In the genomic region with DNA sequence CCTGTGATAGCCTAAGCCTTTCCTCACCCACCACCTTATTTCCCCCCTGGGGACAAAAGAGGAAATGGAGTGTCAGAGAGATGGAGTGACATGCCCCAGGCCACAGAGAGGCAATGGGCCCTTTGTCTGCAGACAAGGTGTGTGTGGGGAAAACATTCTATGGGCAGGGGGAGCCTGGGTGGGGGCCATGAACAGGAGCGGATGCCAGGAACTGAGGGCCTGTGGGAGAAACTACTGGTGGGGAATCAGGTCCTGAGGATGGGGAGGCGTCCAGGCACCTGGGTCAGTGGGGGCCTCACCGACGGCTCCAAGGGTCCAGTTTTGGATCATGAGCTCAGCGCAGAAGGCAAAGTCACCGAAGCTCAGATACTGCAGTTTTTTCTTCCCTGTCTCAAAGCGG, we compare ENCODE assay signal across 12 cellular contexts. TPM values are rescaled to one million over a fixed set of nuclear protein-coding genes. Genes with fewer than 3 reads are reported as not detected.
DNase-seq lines count a peak whose midpoint lies in the region; ATAC-seq and TF ChIP-seq lines count a peak whose summit lies in the region.
"Had no signal": no experiment of that assay in that cellular context is flagged by ENCODE, and none has a peak within 500 bp of the region (broad histone marks: within the 10 kb centered on the region; RNA-seq: fewer than 3 reads in every experiment).

No MANE protein-coding gene starts in this region.

- H3K4me3 Mint-ChIP-seq in CD4-positive, CD25-positive, alpha-beta regulatory T cell: peak overlapping the region in 1 of 4 donors; percentile 16
- peak overlapping the region in 2 of 5 experiments; percentile 14 to 99 for H3K4me3 Mint-ChIP-seq in brain

- intact Hi-C loops in right lobe of liver (cut with DNase I): loop anchor here (10.0 kb wide), 1 partner anchor 100 kb away; no protein-coding TSS in a partner anchor

- peaks cover 13% of the 10 kb centered on the region for H3K36me3 Mint-ChIP-seq in CD4-positive, CD25-positive, alpha-beta regulatory T cell
- H3K36me3 Mint-ChIP-seq in brain: peaks cover 40% of the 10 kb centered on the region

- H3K27me3 Mint-ChIP-seq in CD4-positive, CD25-positive, alpha-beta regulatory T cell: peaks cover 4% of the 10 kb centered on the region
- peaks cover 11% of the 10 kb centered on the region for H3K27me3 Mint-ChIP-seq in brain

- no peaks in the 10 kb centered on the region for H3K9me2 ChIP-seq in Karpas-422 (replicated peaks; ENCODE audit: insufficient read depth, low read length)

- H3K4me1 Mint-ChIP-seq in CD4-positive, CD25-positive, alpha-beta regulatory T cell: peaks cover 12 to 68% (median 46%) of the 10 kb centered on the region in 4 donors
- peaks cover 63% of the 10 kb centered on the region for H3K4me1 Mint-ChIP-seq in brain

- WGBS in right lobe of liver (ENCODE audit: insufficient coverage, low coverage, low lambda C conversion rate, missing lambda C conversion rate): 100% methylated on average over 1 of the region's 7 CpGs

- TF ChIP-seq CTCF in brain (conservative IDR thresholded peaks at IDR 0.05): no peak
- TF ChIP-seq CTCF in neutrophil (IDR thresholded peaks at IDR 0.05): no peak
- TF ChIP-seq CTCF in right lobe of liver (IDR thresholded peaks at IDR 0.05): no peak

- H3K9ac ChIP-seq in Karpas-422 (ENCODE audit: low read length): no peak overlapping the region; the same call in 1 of the 2 replicates

- H3K79me2 ChIP-seq in Karpas-422 (ENCODE audit: low read length): peaks cover 22% of the 10 kb centered on the region

- H3K36me3 ChIP-seq in CD4-positive, CD25-positive, alpha-beta regulatory T cell (ENCODE audit: control insufficient read depth, insufficient read depth, low read length): peaks cover 19% of the 10 kb centered on the region
- peaks cover 25% of the 10 kb centered on the region for H3K36me3 ChIP-seq in Karpas-422 (ENCODE audit: insufficient read depth, low read length)
- peaks cover 25% of the 10 kb centered on the region for H3K36me3 ChIP-seq in neutrophil
- peaks cover 0 to 11% (median 0%) of the 10 kb centered on the region in 4 donors for H3K36me3 ChIP-seq in right lobe of liver

- ATAC-seq in CD4-positive, CD25-positive, alpha-beta regulatory T cell (ENCODE audit: low read depth in 2 of 2): no peak
- ATAC-seq in esophagus mucosa: no peak
- ATAC-seq in GM19395 (IDR thresholded peaks at IDR 0.05; ENCODE audit: unreplicated experiment): no peak
- ATAC-seq in right lobe of liver: no peak

- peak overlapping the region in 2 of 3 donors; percentile 69 to 74 for H3K27ac Mint-ChIP-seq in CD4-positive, CD25-positive, alpha-beta regulatory T cell
- H3K27ac Mint-ChIP-seq in brain: peak overlapping the region in 3 of 5 experiments; percentile 85 to 96 (median 96)

- H3K27ac ChIP-seq in CD4-positive, CD25-positive, alpha-beta regulatory T cell (ENCODE audit: insufficient read depth, low read length, poor library complexity, severe bottlenecking): no peak overlapping the region
- H3K27ac ChIP-seq in Karpas-422 (ENCODE audit: low read length): no peak overlapping the region
- H3K27ac ChIP-seq in neutrophil: peak overlapping the region; percentile 35
- H3K27ac ChIP-seq in right lobe of liver: no peak overlapping the region
- H3K27ac ChIP-seq: suprapubic skin had no signal

- no peak for DNase-seq in CD4-positive, CD25-positive, alpha-beta regulatory T cell
- DNase-seq in Karpas-422: peak; percentile 54
- DNase-seq in right lobe of liver: no peak

- H3K4me2 ChIP-seq in Karpas-422 (ENCODE audit: low read depth, low read length, poor library complexity, severe bottlenecking): no peak overlapping the region

- no peaks in the 10 kb centered on the region for H3K9me3 ChIP-seq in CD4-positive, CD25-positive, alpha-beta regulatory T cell (ENCODE audit: control insufficient read depth in 2 of 2, low read length in 2 of 2)
- H3K9me3 ChIP-seq in Karpas-422 (ENCODE audit: low read length) (no peaks in the 10 kb centered on the region), neutrophil (no peaks in the 10 kb centered on the region), right lobe of liver (no peaks in the 10 kb centered on the region)
- H3K9me3 ChIP-seq: suprapubic skin had no signal

- H3K4me1 ChIP-seq in CD4-positive, CD25-positive, alpha-beta regulatory T cell (ENCODE audit: control insufficient read depth, insufficient read depth, low read length, poor library complexity, severe bottlenecking): peaks cover 41% of the 10 kb centered on the region
- H3K4me1 ChIP-seq in Karpas-422 (ENCODE audit: low read length) (peaks cover 47% of the 10 kb centered on the region), neutrophil (ENCODE audit: control insufficient read depth in 1 of 2, insufficient read depth in 1 of 2, low read depth in 1 of 2, low read length in 1 of 2) (peaks cover 45 to 54% of the 10 kb centered on the region in 2 experiments), right lobe of liver (peaks cover 0 to 22% (median 8%) of the 10 kb centered on the region in 4 donors)

- no peak overlapping the region for H2AFZ ChIP-seq in Karpas-422 (ENCODE audit: low read length)

- no peaks in the 10 kb centered on the region for H3K9me3 Mint-ChIP-seq in CD4-positive, CD25-positive, alpha-beta regulatory T cell
- H3K9me3 Mint-ChIP-seq in brain: no peaks in the 10 kb centered on the region

- no peak overlapping the region for H3K4me3 ChIP-seq in CD4-positive, CD25-positive, alpha-beta regulatory T cell (ENCODE audit: low read depth, low read length)
- H3K4me3 ChIP-seq in Karpas-422 (ENCODE audit: low read length) (no peak overlapping the region), neutrophil (ENCODE audit: low read depth in 1 of 2, low read length in 1 of 2) (no peak overlapping the region), right lobe of liver (no peak overlapping the region)
- H3K4me3 ChIP-seq: GM12878, suprapubic skin had no signal

- no peak for TF ChIP-seq POLR2A in right lobe of liver (IDR thresholded peaks at IDR 0.05)

- no peaks in the 10 kb centered on the region for H3K27me3 ChIP-seq in CD4-positive, CD25-positive, alpha-beta regulatory T cell (ENCODE audit: control insufficient read depth, insufficient read depth, low read length)
- H3K27me3 ChIP-seq in Karpas-422 (ENCODE audit: low read length): no peaks in the 10 kb centered on the region
- no peaks in the 10 kb centered on the region for H3K27me3 ChIP-seq in neutrophil
- H3K27me3 ChIP-seq in right lobe of liver: no peaks in the 10 kb centered on the region
- H3K27me3 ChIP-seq: suprapubic skin had no signal

- no peaks in the 10 kb centered on the region; the same call in 1 of the 2 replicates for H4K20me1 ChIP-seq in Karpas-422 (ENCODE audit: insufficient read depth, low read depth, low read length)

RNA-seq across cellular contexts. Expression of a gene that starts 3.0 kb away (rescaled TPM):
- total RNA-seq in CD4-positive, CD25-positive, alpha-beta regulatory T cell: 29.8 TPM
- polyA plus RNA-seq in CD4-positive, CD25-positive, alpha-beta regulatory T cell: 10 to 100 TPM; 71.0 to 81.7 (median 72.7) TPM
- 207 and 248 TPM in 2 replicates for total RNA-seq in Karpas-422 (2014; rRNA removed; shearing (Covaris generic); ENCODE audit: low replicate concordance)
- 143 TPM for polyA plus RNA-seq in brain (ENCODE audit: insufficient read depth, low read depth, low replicate concordance)
- total RNA-seq in esophagus mucosa: 42.3 TPM
- total RNA-seq in right lobe of liver: 10 to 100 TPM; 19.4 to 66.1 (median 23.3) TPM

RNA-seq across cellular contexts. Expression of a gene that starts 5.2 kb away (rescaled TPM):
- 20.7 TPM for total RNA-seq in CD4-positive, CD25-positive, alpha-beta regulatory T cell
- 10 to 100 TPM; 58.7 to 74.0 (median 63.2) TPM for polyA plus RNA-seq in CD4-positive, CD25-positive, alpha-beta regulatory T cell
- 21.3 and 56.7 TPM in 2 replicates for total RNA-seq in Karpas-422 (2014; rRNA removed; shearing (Covaris generic); ENCODE audit: low replicate concordance)
- polyA plus RNA-seq in brain (ENCODE audit: insufficient read depth, low read depth, low replicate concordance): 38.8 TPM
- 15.3 TPM for total RNA-seq in esophagus mucosa
- total RNA-seq in right lobe of liver: 10 to 100 TPM in 2 of 6 experiments, 1 to 10 TPM in 4; 4.9 to 19.2 (median 6.6) TPM

RNA-seq across cellular contexts. Expression of a gene that starts 5.6 kb away (rescaled TPM):
- 12.4 TPM for total RNA-seq in CD4-positive, CD25-positive, alpha-beta regulatory T cell
- polyA plus RNA-seq in CD4-positive, CD25-positive, alpha-beta regulatory T cell: 10 to 100 TPM in 3 of 4 donors, 1 to 10 TPM in 1; 3.5 to 35.9 (median 16.9) TPM
- not detected in 2 replicates for total RNA-seq in Karpas-422 (2014; rRNA removed; shearing (Covaris generic); ENCODE audit: low replicate concordance)
- 0.76 TPM for polyA plus RNA-seq in brain (ENCODE audit: insufficient read depth, low read depth, low replicate concordance)
- total RNA-seq in esophagus mucosa (not detected), right lobe of liver (1 to 10 TPM in 3 of 6 experiments, under 1 TPM in 3; 0.49 to 1.3 (median 1.0) TPM)
- total RNA-seq: frontal cortex, H9, pulmonary artery endothelial cell had no signal

RNA-seq across cellular contexts. Expression of a gene that starts 12.6 kb away (rescaled TPM):
- 5.8 TPM for total RNA-seq in CD4-positive, CD25-positive, alpha-beta regulatory T cell
- under 1 TPM; 0.21 to 0.36 (median 0.29) TPM for polyA plus RNA-seq in CD4-positive, CD25-positive, alpha-beta regulatory T cell
- 1.3 and 2.6 TPM in 2 replicates for total RNA-seq in Karpas-422 (2014; rRNA removed; shearing (Covaris generic); ENCODE audit: low replicate concordance)
- 17.1 TPM for polyA plus RNA-seq in brain (ENCODE audit: insufficient read depth, low read depth, low replicate concordance)
- 4.6 TPM for total RNA-seq in esophagus mucosa
- total RNA-seq in right lobe of liver: 10 to 100 TPM in 1 of 6 experiments, 1 to 10 TPM in 5; 5.1 to 13.9 (median 7.8) TPM

RNA-seq across cellular contexts. Expression of a gene that starts 15.0 kb away (rescaled TPM):
- total RNA-seq in CD4-positive, CD25-positive, alpha-beta regulatory T cell: 2.7 TPM
- polyA plus RNA-seq in CD4-positive, CD25-positive, alpha-beta regulatory T cell: not detected
- total RNA-seq in Karpas-422 (2014; rRNA removed; shearing (Covaris generic); ENCODE audit: low replicate concordance): not detected in 2 replicates
- polyA plus RNA-seq in brain (ENCODE audit: insufficient read depth, low read depth, low replicate concordance): 0.76 TPM
- total RNA-seq in esophagus mucosa (28.9 TPM), right lobe of liver (1 to 10 TPM in 1 of 6 experiments, under 1 TPM in 3, not detected in 2; 0.35 to 1.2 (median 0.89) TPM)
- total RNA-seq: frontal cortex had no signal
